In genomic region chr7:130959743-130960207, GRCh38 we compare ENCODE assay signal across 8 cellular contexts.
DNase-seq lines count a peak whose midpoint lies in the region; ATAC-seq and TF ChIP-seq lines count a peak whose summit lies in the region.

No MANE protein-coding gene starts in this region.

- H3K9me3 ChIP-seq in AG04450 (ENCODE audit: control insufficient read depth, insufficient read depth, low read length) (no peaks in the 10 kb centered on the region), skeletal muscle satellite cell (replicated peaks; ENCODE audit: low read length) (no peaks in the 10 kb centered on the region)

- H3K4me2 ChIP-seq in skeletal muscle satellite cell (ENCODE audit: low read length), result peak overlapping the region; percentile 58

- peak overlapping the region; percentile 93 to 96 for H3K27ac Mint-ChIP-seq in effector memory CD8-positive, alpha-beta T cell

- H3K27me3 Mint-ChIP-seq in effector memory CD8-positive, alpha-beta T cell, result no peaks in the 10 kb centered on the region

- peak; percentile 50 for TF ChIP-seq POLR2A in GM19193 (IDR thresholded peaks at IDR 0.05; ENCODE audit: extremely low read depth, insufficient read depth, insufficient read length)

- peaks cover 76% of the 10 kb centered on the region for H3K36me3 Mint-ChIP-seq in effector memory CD8-positive, alpha-beta T cell (ENCODE audit: insufficient read depth)

- H3K27ac ChIP-seq in AG04450 (ENCODE audit: low read depth, low read length), result peak overlapping the region; percentile 98

- H3K4me3 Mint-ChIP-seq in effector memory CD8-positive, alpha-beta T cell, result peak overlapping the region in 1 of 2 donors; percentile 81

- H3K4me1 Mint-ChIP-seq in effector memory CD8-positive, alpha-beta T cell (ENCODE audit: low read depth in 2 of 2), result peaks cover 57 to 71% of the 10 kb centered on the region in 2 donors

- DNase-seq in AG04450 (ENCODE audit: low read depth, low spot score) (no peak), RPMI8226 (peak; percentile 77), HUDEP-2 (lab: John Stamatoyannopoulos, UW; ENCODE audit: unreplicated experiment in 76 of 76) (no peak), 8988T (no peak), NCI-H2107 treated with DMSO at 0.1 percent for 48 hours (lab: John Stamatoyannopoulos, UW; ENCODE audit: unreplicated experiment) (no peak)
- no peak for DNase-seq in effector memory CD8-positive, alpha-beta T cell

- peaks cover 44% of the 10 kb centered on the region for H3K4me1 ChIP-seq in skeletal muscle satellite cell (ENCODE audit: control insufficient read depth, insufficient read depth, low read length)

- peaks cover 12% of the 10 kb centered on the region for H3K36me3 ChIP-seq in skeletal muscle satellite cell (ENCODE audit: insufficient read depth, low read length)

- CTCF ChIA-PET in AG04450 (lab: Charles Lee), result interaction anchor here (0.6 to 6.6 kb wide), 24 partner anchors 12 to 108 kb away, joined by 3 to 60 read pairs (median 6); no protein-coding TSS in a partner anchor

- ATAC-seq in effector memory CD8-positive, alpha-beta T cell (replicated peaks), result no peak

- H3K9ac ChIP-seq in skeletal muscle satellite cell (ENCODE audit: low read depth, low read length), result peak overlapping the region; percentile 64

- H3K27me3 ChIP-seq in AG04450 (ENCODE audit: control insufficient read depth, insufficient read depth, low read length) (no peaks in the 10 kb centered on the region), skeletal muscle satellite cell (ENCODE audit: control insufficient read depth, insufficient read depth, low read length) (no peaks in the 10 kb centered on the region)

- no peaks in the 10 kb centered on the region for H3K9me3 Mint-ChIP-seq in effector memory CD8-positive, alpha-beta T cell

- TF ChIP-seq CTCF in AG04450 (IDR thresholded peaks at IDR 0.05; ENCODE audit: low read depth, low read length), result peak; percentile 60

- POLR2A ChIA-PET in AG04450 (lab: Yijun Ruan, JAX), result interaction anchor here (0.6 to 1.5 kb wide), 5 partner anchors 12 to 49 kb away, joined by 5 to 7 read pairs (median 7); no protein-coding TSS in a partner anchor

- H3K4me3 ChIP-seq in AG04450 (ENCODE audit: low read depth, low read length), result peak overlapping the region; percentile 47
- H3K4me3 ChIP-seq in skeletal muscle satellite cell (ENCODE audit: low read length), result peak overlapping the region; percentile 8
